Comparison of ENCODE assay signal across 34 cellular contexts in the genomic region with DNA sequence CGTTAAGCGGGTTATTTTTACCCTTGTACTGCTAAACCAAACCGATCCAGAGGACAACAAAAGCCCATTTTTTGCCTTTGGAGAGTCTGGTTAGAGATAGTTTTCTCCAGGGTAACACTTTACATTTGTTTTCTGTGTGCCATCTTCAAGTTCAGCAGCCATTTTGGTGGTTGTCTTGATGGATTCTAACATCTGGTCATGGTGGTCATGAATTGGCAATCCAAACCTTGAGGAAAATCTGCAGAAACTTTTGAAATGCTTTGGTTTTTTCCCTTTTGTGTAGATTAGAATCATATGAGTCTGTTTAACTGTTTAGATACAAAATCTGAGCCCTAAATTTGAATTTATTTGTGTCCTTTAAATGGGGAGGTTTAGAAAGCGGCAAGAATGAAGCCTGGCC. TPM values are rescaled to one million over a fixed set of nuclear protein-coding genes. Genes with fewer than 3 reads are reported as not detected.
DNase-seq lines count a peak whose midpoint lies in the region; ATAC-seq, FAIRE-seq and TF ChIP-seq lines count a peak whose summit lies in the region.
"Had no signal": no experiment of that assay in that cellular context is flagged by ENCODE, and none has a peak within 500 bp of the region (broad histone marks: within the 10 kb centered on the region; RNA-seq: fewer than 3 reads in every experiment).

No MANE protein-coding gene starts in this region.

- DNase-seq in A549 (ENCODE audit: low read depth in 1 of 2, low spot score in 1 of 2): no peak
- no peak for DNase-seq in IMR-90
- DNase-seq in endodermal cell: no peak
- DNase-seq in nephron progenitor cell: no peak
- no peak for DNase-seq in GM10266 (ENCODE audit: extremely low spot score)
- DNase-seq in type B pancreatic cell (ENCODE audit: extremely low spot score, unreplicated experiment): no peak
- no peak for DNase-seq in DMS53 (lab: John Stamatoyannopoulos, UW)
- DNase-seq: activated CD4-positive, alpha-beta T cell treated with anti-CD3 and anti-CD28 coated beads for 1 hour; activated T-cell treated with anti-CD3 and anti-CD28 coated beads, Interleukin-2, amount 50 U/mL, for 48 hours; body of pancreas; COR-L47; DMS79; effector CD4-positive, alpha-beta T cell; foreskin fibroblast; GDM1; KG1; left colon; MM.1S; NCI-H1417; NCI-H2081; NCI-H748 treated with DMSO at 0.1 percent for 48 hours; nucleus accumbens; retina; stimulated activated CD4-positive, alpha-beta T cell treated with anti-CD3 and anti-CD28 coated beads, Interleukin-1b, Interleukin-23, amount 100 ng/mL, for 48 hours; stimulated activated CD8-positive, alpha-beta memory T cell treated with anti-CD3 and anti-CD28 coated beads, Interleukin-4, amount 100 ng/mL, for 48 hours; upper lobe of right lung had no signal

- in situ Hi-C loops in IMR-90 (cut with MboI; ENCODE audit: low sequenced_read_pairs): no loop called here

- H3K4me3 ChIP-seq in A549: no peak overlapping the region
- no peak overlapping the region for H3K4me3 ChIP-seq in IMR-90 (ENCODE audit: insufficient read depth, low read depth, low read length)
- H3K4me3 ChIP-seq in endodermal cell (ENCODE audit: low read length): no peak overlapping the region
- H3K4me3 ChIP-seq: adrenal gland, BLaER1, body of pancreas, smooth muscle cell, upper lobe of right lung had no signal

- no peaks in the 10 kb centered on the region for H3K27me3 ChIP-seq in IMR-90 (ENCODE audit: control insufficient read depth, insufficient read depth, low read length)
- H3K27me3 ChIP-seq in endodermal cell (ENCODE audit: control insufficient read depth, insufficient read depth, low read length, poor library complexity, severe bottlenecking): no peaks in the 10 kb centered on the region
- H3K27me3 ChIP-seq: adrenal gland, BLaER1, body of pancreas, upper lobe of right lung had no signal

- no peak overlapping the region for H3K18ac ChIP-seq in IMR-90 (ENCODE audit: low read depth, low read length)

- peak overlapping the region; percentile 66 for H3K14ac ChIP-seq in IMR-90 (replicated peaks; ENCODE audit: low read depth, low read length)

- H3K27ac ChIP-seq in A549 (peak overlapping the region in 1 of 2 experiments; percentile 52; a peak in 1 of 6 replicates), IMR-90 (ENCODE audit: insufficient read depth, low read length) (no peak overlapping the region), endodermal cell (ENCODE audit: low read depth, low read length) (no peak overlapping the region)
- H3K27ac ChIP-seq: adrenal gland, BLaER1, epithelial cell of prostate, upper lobe of right lung had no signal

- no peak overlapping the region for H2BK20ac ChIP-seq in IMR-90 (ENCODE audit: low read depth, low read length)

- H2BK15ac ChIP-seq in IMR-90 (ENCODE audit: low read depth, low read length): no peak overlapping the region

- no peak overlapping the region for H2BK120ac ChIP-seq in IMR-90 (ENCODE audit: low read depth, low read length)

- no peak for TF ChIP-seq POLR2A in A549 (IDR thresholded peaks at IDR 0.05; ENCODE audit: low read length)
- TF ChIP-seq POLR2A in IMR-90 (IDR thresholded peaks at IDR 0.05; ENCODE audit: low read depth, low read length): no peak

- H3K23ac ChIP-seq in IMR-90 (ENCODE audit: low read depth, low read length): peak overlapping the region; percentile 72

- peaks cover 49% of the 10 kb centered on the region for H3K4me1 Mint-ChIP-seq in endodermal cell
- H3K4me1 Mint-ChIP-seq in nephron progenitor cell: peaks cover 50% of the 10 kb centered on the region
- H3K4me1 Mint-ChIP-seq in type B pancreatic cell (ENCODE audit: unreplicated experiment): peaks cover 58% of the 10 kb centered on the region

- TF ChIP-seq RAD21 in A549 (conservative IDR thresholded peaks at IDR 0.05 in 1 of 2, IDR thresholded peaks at IDR 0.05 in 1 of 2) (no peak), IMR-90 (IDR thresholded peaks at IDR 0.05; ENCODE audit: low read length) (no peak)

- no peak for TF ChIP-seq CTCF in A549 (IDR thresholded peaks at IDR 0.05)
- TF ChIP-seq CTCF in IMR-90 (conservative IDR thresholded peaks at IDR 0.05; ENCODE audit: low read depth, low read length): no peak
- no peak for TF ChIP-seq CTCF in endodermal cell (conservative IDR thresholded peaks at IDR 0.05)
- no peak for TF ChIP-seq CTCF in nephron progenitor cell (IDR thresholded peaks at IDR 0.05)
- no peak for TF ChIP-seq CTCF in GM10266 (IDR thresholded peaks at IDR 0.05; ENCODE audit: control insufficient read depth, insufficient read depth, low read depth, missing control alignments)
- no peak for TF ChIP-seq CTCF in type B pancreatic cell (conservative IDR thresholded peaks at IDR 0.05)

- no peaks in the 10 kb centered on the region for H3K9me3 ChIP-seq in A549
- no peaks in the 10 kb centered on the region for H3K9me3 ChIP-seq in IMR-90 (ENCODE audit: control insufficient read depth, insufficient read depth, low read length)
- H3K9me3 ChIP-seq in endodermal cell (ENCODE audit: control insufficient read depth, low read length): no peaks in the 10 kb centered on the region
- H3K9me3 ChIP-seq: adrenal gland, BLaER1, body of pancreas, upper lobe of right lung had no signal

- CTCF ChIA-PET in A549 (lab: Yijun Ruan, JAX) (interaction anchor here (2.1 kb wide), 1 partner anchor 49 kb away, joined by 6 read pairs; a partner anchor contains a TSS), IMR-90 (lab: Yijun Ruan, JAX) (no interaction called here)

- intact Hi-C loops in IMR-90 (cut with micrococcal nuclease): no loop called here

- POLR2A ChIA-PET in A549 (lab: Yijun Ruan, JAX): no interaction called here
- POLR2A ChIA-PET in IMR-90 (lab: Charles Lee; ENCODE audit: unreplicated experiment): interaction anchor here (0.6 kb wide), 1 partner anchor 37 kb away, joined by 10 read pairs; no protein-coding TSS in a partner anchor

- H3K36me3 ChIP-seq in IMR-90 (ENCODE audit: control insufficient read depth, insufficient read depth, low read length): peaks cover 31% of the 10 kb centered on the region
- H3K36me3 ChIP-seq in endodermal cell (ENCODE audit: control insufficient read depth, insufficient read depth, low read length): peaks cover 98% of the 10 kb centered on the region

- WGBS in A549 (ENCODE audit: missing lambda C conversion rate): 97% methylated on average over 3 of the region's 4 CpGs
- WGBS in IMR-90 (ENCODE audit: extremely low coverage in 2 of 2, insufficient read length in 1 of 2), 2 experiments: no CpG with 5 or more reads among the region's 4 CpGs
- 94 to 100% methylated on average over 1 to 3 of the region's 4 CpGs for WGBS in endodermal cell (ENCODE audit: insufficient coverage in 1 of 2, insufficient read length in 1 of 2), 2 experiments

- H3K36me3 Mint-ChIP-seq in endodermal cell (ENCODE audit: low read depth) (peaks cover 76% of the 10 kb centered on the region), nephron progenitor cell (ENCODE audit: low read depth) (peaks cover 72% of the 10 kb centered on the region), type B pancreatic cell (peaks cover 36% of the 10 kb centered on the region)

- H3K79me1 ChIP-seq in IMR-90 (ENCODE audit: low read depth in 1 of 2, low read length in 2 of 2): peaks cover 27 to 87% of the 10 kb centered on the region in 2 experiments

- H3K27ac Mint-ChIP-seq in endodermal cell (peak overlapping the region; percentile 45), nephron progenitor cell (peak overlapping the region; percentile 61), type B pancreatic cell (no peak overlapping the region)

- FAIRE-seq in A549 (lab: Jason Lieb, UNC): no peak

- no peak for TF ChIP-seq EP300 in A549 (IDR thresholded peaks at IDR 0.05)

- no peak overlapping the region for H3K56ac ChIP-seq in IMR-90 (ENCODE audit: extremely low read depth, insufficient read depth, low read length)

- no peak overlapping the region for H3K4me3 Mint-ChIP-seq in endodermal cell
- no peak overlapping the region for H3K4me3 Mint-ChIP-seq in nephron progenitor cell
- no peak overlapping the region for H3K4me3 Mint-ChIP-seq in type B pancreatic cell

- H2AK5ac ChIP-seq in IMR-90 (ENCODE audit: low read depth, low read length): no peak overlapping the region

- H3K9me1 ChIP-seq in IMR-90 (ENCODE audit: insufficient read depth, low read length): peaks cover 34% of the 10 kb centered on the region

- no peaks in the 10 kb centered on the region for H3K27me3 Mint-ChIP-seq in endodermal cell (ENCODE audit: insufficient read depth)
- peaks cover 3% of the 10 kb centered on the region for H3K27me3 Mint-ChIP-seq in nephron progenitor cell (ENCODE audit: low read depth, poor library complexity)
- no peaks in the 10 kb centered on the region for H3K27me3 Mint-ChIP-seq in type B pancreatic cell

- no TSS peak for BruUV-seq in IMR-90 (replicated peaks; lab: Mats Ljungman, UMichigan)

- H4K20me1 ChIP-seq in IMR-90 (ENCODE audit: insufficient read depth, low read length): peaks cover 96% of the 10 kb centered on the region

- H3K4me2 ChIP-seq in A549 (peak overlapping the region; percentile 73; the same call in 2 of the 3 replicates), IMR-90 (ENCODE audit: low read depth, low read length) (no peak overlapping the region)
- H3K4me2 ChIP-seq: smooth muscle cell had no signal

- H2AK9ac ChIP-seq in IMR-90 (replicated peaks; ENCODE audit: low read depth, low read length, poor library complexity): no peak overlapping the region

- dilution Hi-C loops in IMR-90 (cut with HindIII; ENCODE audit: low sequenced_read_pairs, unreplicated experiment): no loop called here

- no peak overlapping the region for H2AFZ ChIP-seq in IMR-90 (replicated peaks; ENCODE audit: low read length, poor library complexity)

- H2BK5ac ChIP-seq in IMR-90 (ENCODE audit: low read depth, low read length, poor library complexity, severe bottlenecking): no peak overlapping the region

- no peak overlapping the region for H4K5ac ChIP-seq in IMR-90 (ENCODE audit: low read depth, low read length)

- peaks cover 51% of the 10 kb centered on the region for H3K4me1 ChIP-seq in A549
- peaks cover 41% of the 10 kb centered on the region for H3K4me1 ChIP-seq in IMR-90 (ENCODE audit: control insufficient read depth, insufficient read depth, low read length)
- peaks cover 15% of the 10 kb centered on the region for H3K4me1 ChIP-seq in endodermal cell (ENCODE audit: control insufficient read depth, insufficient read depth, low read length)

- H4K8ac ChIP-seq in IMR-90 (ENCODE audit: low read depth in 2 of 2, low read length in 2 of 2): no peak overlapping the region

- peak overlapping the region; percentile 30; the same call in 1 of the 2 replicates for H3K4ac ChIP-seq in IMR-90 (ENCODE audit: low read depth, low read length)

- no peak overlapping the region for H4K91ac ChIP-seq in IMR-90 (ENCODE audit: insufficient read depth, low read depth, low read length)

- H3K9me3 Mint-ChIP-seq in endodermal cell (no peaks in the 10 kb centered on the region), nephron progenitor cell (no peaks in the 10 kb centered on the region), type B pancreatic cell (no peaks in the 10 kb centered on the region)

- ATAC-seq in A549 (no peak), IMR-90 (ENCODE audit: low read depth) (no peak), HG03108 (IDR thresholded peaks at IDR 0.05; ENCODE audit: unreplicated experiment) (no peak)
- ATAC-seq: body of pancreas, left colon, upper lobe of right lung had no signal

- no peak overlapping the region for H3K9ac ChIP-seq in IMR-90 (ENCODE audit: low read depth, low read length)
- H3K9ac ChIP-seq in endodermal cell (ENCODE audit: extremely low read depth, low read length, poor library complexity, severe bottlenecking): no peak overlapping the region
- H3K9ac ChIP-seq: BLaER1 had no signal

RNA-seq across cellular contexts. Expression of a gene that starts 16.6 kb away (rescaled TPM):
- 94.1 and 168 TPM in 2 replicates for polyA plus RNA-seq in A549 (2011; rRNA removed)
- 354 and 442 TPM in 2 replicates for polyA plus RNA-seq in A549 (2012; cell fraction: cytosol; rRNA removed)
- polyA plus RNA-seq in A549 (2012; cell fraction: nucleus; rRNA removed): 454 and 781 TPM in 2 replicates
- polyA plus RNA-seq in A549 (2017; fragmentation: RNase III; extraction: RNeasy Plus Mini Kit Qiagen cat#74134 plus additional on column Dnase treatment): 334 to 352 TPM (median 348 TPM) in 3 replicates
- 44.2 and 49.0 TPM in 2 replicates for polyA minus RNA-seq in A549 (2011; rRNA and poly(A)+ RNA removed)
- 75.6 and 90.5 TPM in 2 replicates for total RNA-seq in IMR-90 (2012; rRNA removed)
- 197 and 249 TPM in 2 replicates for polyA plus RNA-seq in IMR-90 (2012; rRNA removed)
- polyA plus RNA-seq in IMR-90 (2012; cell fraction: cytosol; rRNA removed): 223 and 344 TPM in 2 replicates
- polyA plus RNA-seq in IMR-90 (2012; cell fraction: nucleus; rRNA removed; ENCODE audit: low replicate concordance): 124 and 380 TPM in 2 replicates
- total RNA-seq in endodermal cell: 100 to 1,000 TPM; 271 to 370 TPM
- polyA plus RNA-seq in endodermal cell (2013, experiment 1 of 2): 198 TPM
- polyA plus RNA-seq in endodermal cell (2013, experiment 2 of 2): 223 TPM
- total RNA-seq in type B pancreatic cell (ENCODE audit: low replicate concordance): 197 and 317 TPM in 2 replicates

RNA-seq across cellular contexts. Expression of a gene that starts 41.1 kb away (rescaled TPM):
- polyA plus RNA-seq in A549 (2011; rRNA removed): 0.07 TPM in 1 of 2 replicates, not detected in the other
- 0.05 TPM in 2 replicates for polyA plus RNA-seq in A549 (2012; cell fraction: cytosol; rRNA removed)
- 0.49 and 0.56 TPM in 2 replicates for polyA plus RNA-seq in A549 (2012; cell fraction: nucleus; rRNA removed)
- polyA plus RNA-seq in A549 (2017; fragmentation: RNase III; extraction: RNeasy Plus Mini Kit Qiagen cat#74134 plus additional on column Dnase treatment): 0.08 to 0.28 TPM (median 0.13 TPM) in 3 replicates
- polyA minus RNA-seq in A549 (2011; rRNA and poly(A)+ RNA removed): not detected in 2 replicates
- total RNA-seq in IMR-90 (2012; rRNA removed): not detected in 2 replicates
- polyA plus RNA-seq in IMR-90 (2012; rRNA removed): 0.09 TPM in 2 replicates
- 0.02 TPM in 1 of 2 replicates, not detected in the other for polyA plus RNA-seq in IMR-90 (2012; cell fraction: cytosol; rRNA removed)
- polyA plus RNA-seq in IMR-90 (2012; cell fraction: nucleus; rRNA removed; ENCODE audit: low replicate concordance): 0.66 and 0.70 TPM in 2 replicates
- total RNA-seq in endodermal cell: 1 to 10 TPM in 1 of 2 donors, under 1 TPM in 1; 0.40 to 1.9 TPM
- 1.00 TPM for polyA plus RNA-seq in endodermal cell (2013, experiment 1 of 2)
- polyA plus RNA-seq in endodermal cell (2013, experiment 2 of 2): 0.58 TPM
- total RNA-seq in type B pancreatic cell (ENCODE audit: low replicate concordance): 0.31 TPM in 2 replicates
- total RNA-seq: RPMI7951, SK-MEL-5, smooth muscle cell had no signal
- polyA plus RNA-seq: AG04450 had no signal

RNA-seq across cellular contexts. Expression of a gene that starts 48.3 kb away (rescaled TPM):
- polyA plus RNA-seq in A549 (2011; rRNA removed) (12.4 and 12.8 TPM in 2 replicates), A549 (2017; fragmentation: RNase III; extraction: RNeasy Plus Mini Kit Qiagen cat#74134 plus additional on column Dnase treatment) (13.1 to 15.3 TPM (median 13.2 TPM) in 3 replicates), IMR-90 (2012; rRNA removed) (33.8 and 39.1 TPM in 2 replicates)
- 20.7 and 33.3 TPM in 2 replicates for polyA plus RNA-seq in A549 (2012; cell fraction: cytosol; rRNA removed)
- 33.1 and 33.6 TPM in 2 replicates for polyA plus RNA-seq in A549 (2012; cell fraction: nucleus; rRNA removed)
- polyA minus RNA-seq in A549 (2011; rRNA and poly(A)+ RNA removed): 16.7 and 27.6 TPM in 2 replicates
- total RNA-seq in IMR-90 (2012; rRNA removed) (48.6 and 58.8 TPM in 2 replicates), endodermal cell (10 to 100 TPM; 31.8 to 35.9 TPM), type B pancreatic cell (ENCODE audit: low replicate concordance) (15.5 and 24.7 TPM in 2 replicates)
- 13.0 and 59.2 TPM in 2 replicates for polyA plus RNA-seq in IMR-90 (2012; cell fraction: cytosol; rRNA removed)
- polyA plus RNA-seq in IMR-90 (2012; cell fraction: nucleus; rRNA removed; ENCODE audit: low replicate concordance): 29.7 and 55.1 TPM in 2 replicates
- polyA plus RNA-seq in endodermal cell (2013, experiment 1 of 2): 21.8 TPM
- 20.4 TPM for polyA plus RNA-seq in endodermal cell (2013, experiment 2 of 2)

RNA-seq across cellular contexts. Expression of a gene that starts 52.6 kb away (rescaled TPM):
- polyA plus RNA-seq in A549 (2011; rRNA removed) (2.8 and 3.3 TPM in 2 replicates), A549 (2017; fragmentation: RNase III; extraction: RNeasy Plus Mini Kit Qiagen cat#74134 plus additional on column Dnase treatment) (20.0 to 22.1 TPM (median 21.5 TPM) in 3 replicates), IMR-90 (2012; rRNA removed) (14.2 and 20.8 TPM in 2 replicates)
- polyA plus RNA-seq in A549 (2012; cell fraction: cytosol; rRNA removed): 16.0 and 17.8 TPM in 2 replicates
- polyA plus RNA-seq in A549 (2012; cell fraction: nucleus; rRNA removed): 23.4 and 38.8 TPM in 2 replicates
- polyA minus RNA-seq in A549 (2011; rRNA and poly(A)+ RNA removed): 0.99 and 4.4 TPM in 2 replicates
- total RNA-seq in IMR-90 (2012; rRNA removed) (1.1 and 3.2 TPM in 2 replicates), endodermal cell (10 to 100 TPM; 22.6 to 23.7 TPM), type B pancreatic cell (ENCODE audit: low replicate concordance) (19.9 and 25.4 TPM in 2 replicates)
- 28.7 and 38.5 TPM in 2 replicates for polyA plus RNA-seq in IMR-90 (2012; cell fraction: cytosol; rRNA removed)
- 35.8 and 108 TPM in 2 replicates for polyA plus RNA-seq in IMR-90 (2012; cell fraction: nucleus; rRNA removed; ENCODE audit: low replicate concordance)
- polyA plus RNA-seq in endodermal cell (2013, experiment 1 of 2): 20.2 TPM
- polyA plus RNA-seq in endodermal cell (2013, experiment 2 of 2): 25.0 TPM
